Comparison of ENCODE assay signal across 11 cellular contexts in the genomic region with DNA sequence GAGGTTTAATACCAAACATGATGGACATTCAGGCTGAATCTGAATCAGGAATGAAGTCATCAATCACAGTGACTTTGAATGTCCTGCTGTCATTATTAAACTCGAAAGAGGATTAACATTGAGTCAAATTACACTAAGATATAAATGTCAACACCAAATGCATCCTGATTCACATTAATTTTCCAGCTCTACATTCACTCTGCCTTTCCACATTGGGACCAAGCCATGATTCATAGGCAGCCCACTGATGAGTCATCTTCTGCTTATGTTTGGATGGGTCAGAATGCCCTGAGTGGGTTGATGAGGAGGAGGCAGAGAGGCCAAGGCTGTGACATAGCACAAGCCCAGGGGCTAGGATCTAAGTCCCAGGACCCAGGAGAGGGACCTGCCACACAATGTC.
DNase-seq lines count a peak whose midpoint lies in the region; ATAC-seq and TF ChIP-seq lines count a peak whose summit lies in the region.
"Had no signal": no experiment of that assay in that cellular context is flagged by ENCODE, and none has a peak within 500 bp of the region (broad histone marks: within the 10 kb centered on the region; RNA-seq: fewer than 3 reads in every experiment).

No MANE protein-coding gene starts in this region.

- no peaks in the 10 kb centered on the region for H3K27me3 Mint-ChIP-seq in CD4-positive, alpha-beta T cell

- no peaks in the 10 kb centered on the region for H3K36me3 ChIP-seq in vagina

- ATAC-seq in CD4-positive, alpha-beta T cell (ENCODE audit: poor library complexity), result no peak
- ATAC-seq in HG02763 (IDR thresholded peaks at IDR 0.05; ENCODE audit: unreplicated experiment) (no peak), GM21526 (IDR thresholded peaks at IDR 0.05; ENCODE audit: low FRiP score, unreplicated experiment) (no peak)

- H3K9me3 ChIP-seq in vagina, result no peaks in the 10 kb centered on the region
- H3K9me3 ChIP-seq in CD4-positive, alpha-beta T cell (ENCODE audit: control insufficient read depth, low read length), result no peaks in the 10 kb centered on the region

- no peak overlapping the region for H3K27ac Mint-ChIP-seq in CD4-positive, alpha-beta T cell

- no peak overlapping the region for H3K4me3 Mint-ChIP-seq in CD4-positive, alpha-beta T cell

- H3K27me3 ChIP-seq in vagina, result no peaks in the 10 kb centered on the region
- H3K27me3 ChIP-seq in CD4-positive, alpha-beta T cell (ENCODE audit: control insufficient read depth, insufficient read depth, low read length), result no peaks in the 10 kb centered on the region

- H3K27ac ChIP-seq in vagina, result no peak overlapping the region
- no peak overlapping the region for H3K27ac ChIP-seq in CD4-positive, alpha-beta T cell (ENCODE audit: low read depth, low read length)

- TF ChIP-seq POLR2A in vagina (IDR thresholded peaks at IDR 0.05), result no peak

- peak; percentile 73 for DNase-seq in COLO829 (ENCODE audit: low spot score)
- DNase-seq in LHCN-M2 (ENCODE audit: low read depth), result peak; percentile 86
- DNase-seq in amniotic stem cell (lab: John Stamatoyannopoulos, UW), result peak; percentile 43
- peak; percentile 93 for DNase-seq in kidney tubule cell (ENCODE audit: low spot score)
- DNase-seq in vagina (ENCODE audit: extremely low spot score in 2 of 2), result no peak
- DNase-seq in CD4-positive, alpha-beta T cell, result no peak
- DNase-seq: midbrain; NCI-H510A; stimulated activated naive CD4-positive, alpha-beta T cell treated with Interleukin-2 at 50 U/mL for 16 hours had no signal

- CTCF ChIA-PET in CD4-positive, alpha-beta T cell (lab: Charles Lee), result interaction anchor here (0.6 kb wide), 1 partner anchor 1232 kb away, joined by 3 read pairs; no protein-coding TSS in a partner anchor

- no peak for TF ChIP-seq CTCF in vagina (IDR thresholded peaks at IDR 0.05)
- no peak for TF ChIP-seq CTCF in CD4-positive, alpha-beta T cell (IDR thresholded peaks at IDR 0.05)

- POLR2A ChIA-PET in CD4-positive, alpha-beta T cell (lab: Charles Lee), result no interaction called here

- H3K4me3 ChIP-seq in vagina, result no peak overlapping the region

- H3K4me1 ChIP-seq in vagina, result no peaks in the 10 kb centered on the region

- H3K9me3 Mint-ChIP-seq in CD4-positive, alpha-beta T cell, result no peaks in the 10 kb centered on the region

- H3K36me3 Mint-ChIP-seq in CD4-positive, alpha-beta T cell (ENCODE audit: low read depth), result no peaks in the 10 kb centered on the region

- H3K4me1 Mint-ChIP-seq in CD4-positive, alpha-beta T cell (ENCODE audit: low read depth), result no peaks in the 10 kb centered on the region

- intact Hi-C loops in vagina (cut with DNase I), result no loop called here
- intact Hi-C loops in CD4-positive, alpha-beta T cell (cut with DNase I, micrococcal nuclease), result no loop called here

Comparison
In these comparisons a context has a peak if more than half of its experiments do, and no peak if none do; other contexts are left out.
1. DNase-seq: peak in COLO829 (single experiment), LHCN-M2 (single experiment), amniotic stem cell (single experiment) and kidney tubule cell (single experiment); none in vagina (0 of 2) and CD4-positive, alpha-beta T cell (0 of 10).